In genomic region chrX:84475596-84475995, GRCh38 we compare ENCODE assay signal across 21 cellular contexts.
"Had no signal": no experiment of that assay in that cellular context is flagged by ENCODE, and none has a peak within 500 bp of the region (broad histone marks: within the 10 kb centered on the region; RNA-seq: fewer than 3 reads in every experiment).

No MANE protein-coding gene starts in this region.

- H3K36me3 ChIP-seq: ascending aorta, SJSA1 had no signal

- H3K4me3 ChIP-seq: ascending aorta, SJSA1 had no signal

- H3K27ac ChIP-seq: ascending aorta, SJSA1 had no signal

- H3K27me3 ChIP-seq: ascending aorta, SJSA1 had no signal

- DNase-seq: activated CD4-positive, alpha-beta memory T cell treated with anti-CD3 and anti-CD28 coated beads for 36 hours; activated CD4-positive, alpha-beta T cell treated with anti-CD3 and anti-CD28 coated beads for 48 hours; activated CD4-positive, CD25-positive, alpha-beta regulatory T cell treated with anti-CD3 and anti-CD28 coated beads, Interleukin-2, amount 50 U/mL, for 72 hours; activated CD8-positive, alpha-beta memory T cell treated with anti-CD3 and anti-CD28 coated beads for 24 hours; activated effector memory CD4-positive, alpha-beta T cell treated with anti-CD3 and anti-CD28 coated beads, Interleukin-2, amount 50 U/mL, for 16 hours; activated naive CD4-positive, alpha-beta T cell treated with Interleukin-2 at 50 U/mL for 16 hours; activated naive CD8-positive, alpha-beta T cell treated with anti-CD3 and anti-CD28 coated beads, Interleukin-2, amount 50 U/mL, for 24 hours; activated T-cell treated with anti-CD3 and anti-CD28 coated beads, Interleukin-2, amount 50 U/mL, for 4 hours; amniotic stem cell; IMR-90; KBM-7; NCI-H1048; NCI-H1417 treated with DMSO at 0.1 percent for 48 hours; NCI-H187; NCI-H446; NCI-H524; NCI-H82; PC-3; SHP77 had no signal

- H3K9me3 ChIP-seq: ascending aorta, SJSA1 had no signal

- H3K4me1 ChIP-seq: ascending aorta, SJSA1 had no signal
